28 cellular contexts compared by ENCODE assay signal in genomic region chr15:99692825-99693224, GRCh38. TPM values are rescaled to one million over a fixed set of nuclear protein-coding genes. Genes with fewer than 3 reads are reported as not detected.
DNase-seq lines count a peak whose midpoint lies in the region; ATAC-seq and TF ChIP-seq lines count a peak whose summit lies in the region.
"Had no signal": no experiment of that assay in that cellular context is flagged by ENCODE, and none has a peak within 500 bp of the region (broad histone marks: within the 10 kb centered on the region; RNA-seq: fewer than 3 reads in every experiment).

No MANE protein-coding gene starts in this region.

- H3K4me1 ChIP-seq in spleen (no peaks in the 10 kb centered on the region), Karpas-422 (ENCODE audit: low read length) (no peaks in the 10 kb centered on the region)
- H3K4me1 ChIP-seq: vagina had no signal

- H3K27ac Mint-ChIP-seq in activated naive CD8-positive, alpha-beta T cell treated with anti-CD3 and anti-CD28 coated beads, Interleukin-2, amount 50 U/mL, for 24 hours: peak overlapping the region; percentile 2
- no peak overlapping the region for H3K27ac Mint-ChIP-seq in activated naive CD8-positive, alpha-beta T cell treated with anti-CD3 and anti-CD28 coated beads for 36 hours
- H3K27ac Mint-ChIP-seq: activated naive CD4-positive, alpha-beta T cell treated with anti-CD3 and anti-CD28 coated beads for 36 hours; stimulated activated naive CD8-positive, alpha-beta T cell treated with anti-CD3 and anti-CD28 coated beads, Interleukin-15, amount 100 ng/mL, for 72 hours; T-cell had no signal

- no peak overlapping the region for H2AFZ ChIP-seq in Karpas-422 (ENCODE audit: low read length)

- H3K9ac ChIP-seq in Karpas-422 (ENCODE audit: low read length): no peak overlapping the region
- H3K9ac ChIP-seq: KMS-11 had no signal

- H3K4me3 ChIP-seq in epithelial cell of esophagus (ENCODE audit: low read length): no peak overlapping the region
- H3K4me3 ChIP-seq in spleen: no peak overlapping the region
- H3K4me3 ChIP-seq in Karpas-422 (ENCODE audit: low read length): no peak overlapping the region
- H3K4me3 ChIP-seq: coronary artery, heart right ventricle, vagina had no signal

- no peak for ATAC-seq in activated naive CD8-positive, alpha-beta T cell treated with anti-CD3 and anti-CD28 coated beads, Interleukin-2, amount 50 U/mL, for 24 hours
- ATAC-seq: activated CD4-positive, CD25-positive, alpha-beta regulatory T cell treated with anti-CD3 and anti-CD28 coated beads, Interleukin-2, amount 50 U/mL, for 24 hours; stimulated activated naive CD8-positive, alpha-beta T cell treated with anti-CD3 and anti-CD28 coated beads, Interleukin-15, amount 100 ng/mL, for 72 hours; T-cell had no signal

- TF ChIP-seq CTCF in epithelial cell of esophagus (IDR thresholded peaks at IDR 0.05; ENCODE audit: insufficient read depth, low read depth, low read length, missing control alignments) (no peak), spleen (IDR thresholded peaks at IDR 0.05 in 8 of 11, conservative IDR thresholded peaks at IDR 0.05 in 3 of 11) (no peak)

- H3K36me3 Mint-ChIP-seq in activated naive CD8-positive, alpha-beta T cell treated with anti-CD3 and anti-CD28 coated beads, Interleukin-2, amount 50 U/mL, for 24 hours (ENCODE audit: low read depth): peaks cover 31% of the 10 kb centered on the region
- H3K36me3 Mint-ChIP-seq in activated naive CD8-positive, alpha-beta T cell treated with anti-CD3 and anti-CD28 coated beads for 36 hours: peaks cover 22% of the 10 kb centered on the region

- H3K27ac ChIP-seq in spleen: peak overlapping the region in 6 of 8 donors; percentile 13 to 54 (median 26)
- H3K27ac ChIP-seq in Karpas-422 (ENCODE audit: low read length): no peak overlapping the region
- H3K27ac ChIP-seq: 22Rv1, coronary artery, KMS-11, neutrophil, vagina had no signal

- in situ Hi-C loops in G401 (cut with HindIII; ENCODE audit: low sequenced_read_pairs): no loop called here

- peaks cover 0 to 95% (median 35%) of the 10 kb centered on the region in 6 donors for H3K36me3 ChIP-seq in spleen
- peaks cover 73% of the 10 kb centered on the region for H3K36me3 ChIP-seq in Karpas-422 (ENCODE audit: insufficient read depth, low read length)

- no peaks in the 10 kb centered on the region for H3K9me3 Mint-ChIP-seq in activated naive CD8-positive, alpha-beta T cell treated with anti-CD3 and anti-CD28 coated beads, Interleukin-2, amount 50 U/mL, for 24 hours
- H3K9me3 Mint-ChIP-seq in activated naive CD8-positive, alpha-beta T cell treated with anti-CD3 and anti-CD28 coated beads for 36 hours: no peaks in the 10 kb centered on the region
- H3K9me3 Mint-ChIP-seq: activated naive CD4-positive, alpha-beta T cell treated with anti-CD3 and anti-CD28 coated beads for 36 hours; CD14-positive monocyte; stimulated activated naive CD8-positive, alpha-beta T cell treated with anti-CD3 and anti-CD28 coated beads, Interleukin-15, amount 100 ng/mL, for 72 hours; T-cell had no signal

- H3K27me3 Mint-ChIP-seq in activated naive CD8-positive, alpha-beta T cell treated with anti-CD3 and anti-CD28 coated beads, Interleukin-2, amount 50 U/mL, for 24 hours: no peaks in the 10 kb centered on the region
- H3K27me3 Mint-ChIP-seq in activated naive CD8-positive, alpha-beta T cell treated with anti-CD3 and anti-CD28 coated beads for 36 hours: no peaks in the 10 kb centered on the region
- H3K27me3 Mint-ChIP-seq: stimulated activated naive CD8-positive, alpha-beta T cell treated with anti-CD3 and anti-CD28 coated beads, Interleukin-15, amount 100 ng/mL, for 72 hours; T-cell had no signal

- H3K79me2 ChIP-seq in Karpas-422 (ENCODE audit: low read length): peaks cover 9% of the 10 kb centered on the region

- H3K9me2 ChIP-seq in Karpas-422 (replicated peaks; ENCODE audit: insufficient read depth, low read length): no peaks in the 10 kb centered on the region

- intact Hi-C loops in spleen (cut with DNase I; ENCODE audit: low total_unique reads): no loop called here

- H3K9me3 ChIP-seq in spleen: no peaks in the 10 kb centered on the region
- no peaks in the 10 kb centered on the region for H3K9me3 ChIP-seq in Karpas-422 (ENCODE audit: low read length)
- H3K9me3 ChIP-seq: heart right ventricle, neutrophil, vagina had no signal

- 73 to 90% (median 80%) methylated on average over 3 of the region's 3 CpGs for WGBS in spleen, 5 donors

- H4K20me1 ChIP-seq in Karpas-422 (ENCODE audit: insufficient read depth, low read depth, low read length): no peaks in the 10 kb centered on the region

- H3K4me3 Mint-ChIP-seq in activated naive CD8-positive, alpha-beta T cell treated with anti-CD3 and anti-CD28 coated beads, Interleukin-2, amount 50 U/mL, for 24 hours: no peak overlapping the region
- H3K4me3 Mint-ChIP-seq in activated naive CD8-positive, alpha-beta T cell treated with anti-CD3 and anti-CD28 coated beads for 36 hours: no peak overlapping the region
- H3K4me3 Mint-ChIP-seq: activated naive CD4-positive, alpha-beta T cell treated with anti-CD3 and anti-CD28 coated beads for 36 hours; CD14-positive monocyte; stimulated activated naive CD8-positive, alpha-beta T cell treated with anti-CD3 and anti-CD28 coated beads, Interleukin-15, amount 100 ng/mL, for 72 hours; T-cell had no signal

- no peak for TF ChIP-seq POLR2A in spleen (IDR thresholded peaks at IDR 0.05)

- H3K4me1 Mint-ChIP-seq in activated naive CD8-positive, alpha-beta T cell treated with anti-CD3 and anti-CD28 coated beads, Interleukin-2, amount 50 U/mL, for 24 hours: peaks cover 4% of the 10 kb centered on the region
- H3K4me1 Mint-ChIP-seq in activated naive CD8-positive, alpha-beta T cell treated with anti-CD3 and anti-CD28 coated beads for 36 hours: no peaks in the 10 kb centered on the region
- H3K4me1 Mint-ChIP-seq: CD14-positive monocyte; stimulated activated naive CD8-positive, alpha-beta T cell treated with anti-CD3 and anti-CD28 coated beads, Interleukin-15, amount 100 ng/mL, for 72 hours; T-cell had no signal

- DNase-seq in activated naive CD8-positive, alpha-beta T cell treated with anti-CD3 and anti-CD28 coated beads, Interleukin-2, amount 50 U/mL, for 24 hours: no peak
- DNase-seq in activated naive CD8-positive, alpha-beta T cell treated with anti-CD3 and anti-CD28 coated beads for 36 hours: no peak
- DNase-seq in NCI-H69 (lab: John Stamatoyannopoulos, UW) (peak; percentile 5), epithelial cell of esophagus (ENCODE audit: low read depth) (peak; percentile 54), spleen (no peak), G401 (ENCODE audit: low spot score) (no peak), NCI-H2081 treated with DMSO at 0.1 percent for 48 hours (lab: John Stamatoyannopoulos, UW) (no peak), Karpas-422 (no peak)
- DNase-seq: activated CD4-positive, alpha-beta T cell treated with anti-CD3 and anti-CD28 coated beads, Interleukin-2, amount 50 U/mL, for 48 hours; activated naive CD4-positive, alpha-beta T cell treated with anti-CD3 and anti-CD28 coated beads for 36 hours; amniotic stem cell; effector memory CD4-positive, alpha-beta T cell; erythroblast; HCEC 1CT; heart right ventricle; kidney glomerular epithelial cell; MV-4-11; NCI-H146; NCI-H510A treated with DMSO at 0.1 percent for 48 hours; stimulated activated naive CD8-positive, alpha-beta T cell treated with anti-CD3 and anti-CD28 coated beads, Interleukin-15, amount 100 ng/mL, for 72 hours; T-cell had no signal

- H3K4me2 ChIP-seq in Karpas-422 (ENCODE audit: low read depth, low read length, poor library complexity, severe bottlenecking): no peak overlapping the region
- H3K4me2 ChIP-seq: KMS-11 had no signal

- no peaks in the 10 kb centered on the region for H3K27me3 ChIP-seq in spleen (replicated peaks in 1 of 7)
- no peaks in the 10 kb centered on the region for H3K27me3 ChIP-seq in Karpas-422 (ENCODE audit: low read length)
- H3K27me3 ChIP-seq: heart right ventricle, neutrophil, vagina had no signal

RNA-seq across cellular contexts. Expression of gene LYSMD4, which starts 40.4 kb away (rescaled TPM):
- 1 to 10 TPM; 5.5 to 6.1 TPM for total RNA-seq in activated naive CD8-positive, alpha-beta T cell treated with anti-CD3 and anti-CD28 coated beads for 36 hours
- total RNA-seq in spleen: 10 to 100 TPM in 1 of 7 donors, 1 to 10 TPM in 6; 5.4 to 13.3 (median 7.6) TPM
- 1 to 10 TPM; 2.5 to 5.7 (median 4.8) TPM for polyA plus RNA-seq in spleen
- 8.0 and 9.1 TPM in 2 replicates for total RNA-seq in G401 (2014; rRNA removed; shearing (Covaris generic))
- total RNA-seq in Karpas-422 (2014; rRNA removed; shearing (Covaris generic); ENCODE audit: low replicate concordance): 6.3 and 10.1 TPM in 2 replicates

Comparison
In these comparisons a context has a peak if more than half of its experiments do, and no peak if none do; other contexts are left out.
1. DNase-seq: peak in NCI-H69 (single experiment) and epithelial cell of esophagus (single experiment); none in activated naive CD8-positive, alpha-beta T cell treated with anti-CD3 and anti-CD28 coated beads, Interleukin-2, amount 50 U/mL, for 24 hours (single experiment), activated naive CD8-positive, alpha-beta T cell treated with anti-CD3 and anti-CD28 coated beads for 36 hours (single experiment), spleen (single experiment), G401 (single experiment), NCI-H2081 treated with DMSO at 0.1 percent for 48 hours (single experiment) and Karpas-422 (single experiment).